In the genomic region with DNA sequence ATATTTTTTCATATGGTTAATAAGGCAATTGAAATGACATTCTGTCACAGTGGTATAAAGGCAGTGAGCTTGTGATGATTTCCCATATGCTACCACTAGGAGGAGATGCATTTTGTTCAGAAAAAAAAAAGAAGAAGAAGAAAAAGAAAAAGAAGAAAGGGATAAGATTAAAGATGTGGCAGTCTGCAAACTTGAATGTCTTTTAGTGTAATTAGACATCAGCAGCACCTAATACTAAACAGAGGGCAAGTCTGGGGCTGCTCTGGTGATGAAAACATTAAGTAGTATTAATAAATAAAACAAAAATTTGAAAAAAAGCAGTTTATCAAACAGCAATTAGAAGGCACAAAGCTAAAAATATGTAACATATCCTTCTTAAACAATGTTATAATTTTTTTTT, we compare ENCODE assay signal across 13 cellular contexts.
DNase-seq lines count a peak whose midpoint lies in the region; ATAC-seq and TF ChIP-seq lines count a peak whose summit lies in the region.
"Had no signal": no experiment of that assay in that cellular context is flagged by ENCODE, and none has a peak within 500 bp of the region (broad histone marks: within the 10 kb centered on the region; RNA-seq: fewer than 3 reads in every experiment).

No MANE protein-coding gene starts in this region.

- H3K36me3 ChIP-seq in cardiac muscle cell (no peaks in the 10 kb centered on the region), esophagus muscularis mucosa (no peaks in the 10 kb centered on the region)

- H3K9me3 ChIP-seq in cardiac muscle cell (ENCODE audit: low read depth) (no peaks in the 10 kb centered on the region), esophagus muscularis mucosa (no peaks in the 10 kb centered on the region)

- ATAC-seq in left cardiac atrium (no peak), HG03280 (IDR thresholded peaks at IDR 0.05; ENCODE audit: unreplicated experiment) (no peak)
- ATAC-seq: effector memory CD8-positive, alpha-beta T cell; natural killer cell had no signal

- TF ChIP-seq CTCF in cardiac muscle cell (IDR thresholded peaks at IDR 0.05; ENCODE audit: low read depth, low read length) (peak; percentile 32), esophagus muscularis mucosa (IDR thresholded peaks at IDR 0.05) (peak in 2 of 3 experiments; percentile 10 to 11)

- H3K27ac ChIP-seq in cardiac muscle cell (no peak overlapping the region), esophagus muscularis mucosa (replicated peaks in 1 of 4) (no peak overlapping the region)

- H3K27me3 ChIP-seq in cardiac muscle cell (peaks cover 3% of the 10 kb centered on the region), esophagus muscularis mucosa (no peaks in the 10 kb centered on the region)

- DNase-seq in cardiac muscle cell (ENCODE audit: low read depth in 1 of 2, low spot score in 1 of 2) (peak in 1 of 2 donors; percentile 24), left cardiac atrium (no peak), OCI-M1 (lab: John Stamatoyannopoulos, UW) (peak; percentile 55), esophagus muscularis mucosa (ENCODE audit: extremely low spot score) (no peak), amniotic stem cell (lab: John Stamatoyannopoulos, UW) (no peak), anterior cingulate cortex (lab: John Stamatoyannopoulos, UW) (no peak)
- no peak for DNase-seq in stimulated activated CD4-positive, alpha-beta T cell treated with anti-CD3 and anti-CD28 coated beads, Interleukin-4, amount 100 ng/mL, for 24 hours
- DNase-seq: DMS153; effector memory CD8-positive, alpha-beta T cell; GOT3; natural killer cell; NCI-H2029 had no signal

- H3K4me3 ChIP-seq in cardiac muscle cell (no peak overlapping the region), esophagus muscularis mucosa (no peak overlapping the region)

- intact Hi-C loops in left cardiac atrium (cut with DNase I) = no loop called here
- intact Hi-C loops in esophagus muscularis mucosa (cut with DNase I) = no loop called here

- no peak for TF ChIP-seq EP300 in esophagus muscularis mucosa (IDR thresholded peaks at IDR 0.05)

- H3K4me1 ChIP-seq in cardiac muscle cell (ENCODE audit: low read depth) = no peaks in the 10 kb centered on the region
- H3K4me1 ChIP-seq in esophagus muscularis mucosa = no peaks in the 10 kb centered on the region

- TF ChIP-seq POLR2A in esophagus muscularis mucosa (IDR thresholded peaks at IDR 0.05; ENCODE audit: low read depth) = no peak
